In genomic region chr21:43708745-43709381, GRCh38 we compare ENCODE assay signal across 23 cellular contexts. TPM values are rescaled to one million over a fixed set of nuclear protein-coding genes. Genes with fewer than 3 reads are reported as not detected.
"Had no signal": no experiment of that assay in that cellular context is flagged by ENCODE, and none has a peak within 500 bp of the region (broad histone marks: within the 10 kb centered on the region; RNA-seq: fewer than 3 reads in every experiment).

No MANE protein-coding gene starts in this region.

- H3K27ac ChIP-seq: esophagus squamous epithelium, lower lobe of right lung, psoas muscle, skin epidermis, spleen, thoracic aorta, tibial nerve, upper lobe of left lung, uterus had no signal

- H3K27me3 Mint-ChIP-seq: effector memory CD8-positive, alpha-beta T cell had no signal

- H3K4me3 Mint-ChIP-seq: effector memory CD8-positive, alpha-beta T cell; immature natural killer cell; natural killer cell; stimulated activated naive B cell treated with anti-CD40 and anti-IgM and Interleukin-4, amounts not matched to agents 10 μg/mL and 1 μg/mL and 100 μg/mL, for 72 hours; stimulated activated naive CD8-positive, alpha-beta T cell treated with anti-CD3 and anti-CD28 coated beads, Interleukin-15, Interleukin-2, amounts not matched to agents 100 ng/mL and 50 ng/mL, for 24 hours had no signal

- H3K4me1 Mint-ChIP-seq: immature natural killer cell, natural killer cell had no signal

- H3K9me3 ChIP-seq: esophagus squamous epithelium, lower lobe of right lung, psoas muscle, thoracic aorta, tibial nerve, upper lobe of left lung, uterus had no signal

- H3K36me3 ChIP-seq: esophagus squamous epithelium, lower lobe of right lung, spleen, thoracic aorta, tibial nerve, upper lobe of left lung, uterus had no signal

- H3K27me3 ChIP-seq: esophagus squamous epithelium, tibial nerve, upper lobe of left lung, uterus had no signal

- H3K4me1 ChIP-seq: spleen, uterus had no signal

- DNase-seq: cortex of kidney; effector memory CD8-positive, alpha-beta T cell; erythroblast; esophagus squamous epithelium; foreskin melanocyte; hypothalamus; immature natural killer cell; left ventricle myocardium superior; lower lobe of right lung; natural killer cell; spleen; stimulated activated CD4-positive, alpha-beta T cell treated with anti-CD3 and anti-CD28 coated beads, Interleukin-2, amount 100 ng/mL, for 48 hours; stimulated activated naive B cell treated with anti-CD40 and anti-IgM and Interleukin-4, amounts not matched to agents 10 μg/mL and 1 μg/mL and 100 μg/mL, for 72 hours; uterus had no signal

- H3K27ac Mint-ChIP-seq: effector memory CD8-positive, alpha-beta T cell; immature natural killer cell; natural killer cell; stimulated activated naive B cell treated with anti-CD40 and anti-IgM and Interleukin-4, amounts not matched to agents 10 μg/mL and 1 μg/mL and 100 μg/mL, for 72 hours had no signal

- H3K36me3 Mint-ChIP-seq: immature natural killer cell; natural killer cell; stimulated activated naive B cell treated with anti-CD40 and anti-IgM and Interleukin-4, amounts not matched to agents 10 μg/mL and 1 μg/mL and 100 μg/mL, for 72 hours had no signal

- H3K4me3 ChIP-seq: esophagus squamous epithelium, lower lobe of right lung, psoas muscle, skin epidermis, spleen, thoracic aorta, tibial nerve, upper lobe of left lung, uterus had no signal

- H3K9me3 Mint-ChIP-seq: effector memory CD8-positive, alpha-beta T cell; immature natural killer cell; natural killer cell; stimulated activated naive CD8-positive, alpha-beta T cell treated with anti-CD3 and anti-CD28 coated beads, Interleukin-15, Interleukin-2, amounts not matched to agents 100 ng/mL and 50 ng/mL, for 24 hours had no signal

- FAIRE-seq: endometrium, keratinocyte had no signal

- ATAC-seq: effector memory CD8-positive, alpha-beta T cell; left ventricle myocardium superior; natural killer cell; psoas muscle; right cardiac atrium; stimulated activated naive B cell treated with anti-CD40 and anti-IgM and Interleukin-4, amounts not matched to agents 10 μg/mL and 1 μg/mL and 100 μg/mL, for 72 hours had no signal

RNA-seq across cellular contexts. Expression of gene HSF2BP, which starts 49.6 kb away (rescaled TPM):
- total RNA-seq: left ventricle myocardium superior had no signal
